In the genomic region with DNA sequence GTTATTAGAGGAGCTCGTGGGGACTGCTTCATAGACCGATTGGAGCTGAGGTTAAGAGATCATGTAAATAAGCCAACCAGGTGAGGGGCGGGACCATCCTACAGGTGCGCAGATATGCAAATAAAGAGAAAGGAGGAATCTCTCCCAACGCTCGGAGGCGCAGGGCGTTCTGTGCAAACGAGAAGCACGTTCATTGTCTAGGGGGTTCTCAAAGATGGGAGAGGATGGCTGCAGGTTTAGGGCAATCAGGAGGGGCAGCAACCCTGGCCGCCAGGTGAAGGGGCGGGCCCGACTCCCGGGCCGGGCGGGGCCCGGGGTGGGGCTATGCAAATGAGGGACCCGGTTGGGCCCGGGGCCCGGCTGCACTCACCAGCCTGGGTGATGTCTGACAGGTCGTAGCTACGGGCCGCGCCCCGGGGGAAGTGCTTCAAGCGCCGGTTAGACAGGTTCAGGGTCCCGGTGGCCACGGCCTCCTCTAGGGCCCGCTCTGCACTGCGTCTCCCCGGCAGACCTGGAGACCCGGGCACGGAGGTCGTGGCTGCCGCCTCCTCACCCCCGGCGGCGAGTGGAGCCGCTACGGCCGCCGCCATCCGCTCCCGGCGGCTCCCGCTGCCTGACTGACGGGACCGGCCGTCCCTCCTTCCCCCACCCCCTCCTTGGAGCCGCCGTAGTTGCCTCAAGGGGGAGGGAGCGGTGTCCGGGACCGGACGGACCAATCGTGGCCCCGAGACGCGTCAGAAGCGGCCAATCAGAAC, we compare ENCODE assay signal across 8 cellular contexts. TPM values are rescaled to one million over a fixed set of nuclear protein-coding genes. Genes with fewer than 3 reads are reported as not detected.
DNase-seq lines count a peak whose midpoint lies in the region; ATAC-seq and TF ChIP-seq lines count a peak whose summit lies in the region.

A gene with protein sequence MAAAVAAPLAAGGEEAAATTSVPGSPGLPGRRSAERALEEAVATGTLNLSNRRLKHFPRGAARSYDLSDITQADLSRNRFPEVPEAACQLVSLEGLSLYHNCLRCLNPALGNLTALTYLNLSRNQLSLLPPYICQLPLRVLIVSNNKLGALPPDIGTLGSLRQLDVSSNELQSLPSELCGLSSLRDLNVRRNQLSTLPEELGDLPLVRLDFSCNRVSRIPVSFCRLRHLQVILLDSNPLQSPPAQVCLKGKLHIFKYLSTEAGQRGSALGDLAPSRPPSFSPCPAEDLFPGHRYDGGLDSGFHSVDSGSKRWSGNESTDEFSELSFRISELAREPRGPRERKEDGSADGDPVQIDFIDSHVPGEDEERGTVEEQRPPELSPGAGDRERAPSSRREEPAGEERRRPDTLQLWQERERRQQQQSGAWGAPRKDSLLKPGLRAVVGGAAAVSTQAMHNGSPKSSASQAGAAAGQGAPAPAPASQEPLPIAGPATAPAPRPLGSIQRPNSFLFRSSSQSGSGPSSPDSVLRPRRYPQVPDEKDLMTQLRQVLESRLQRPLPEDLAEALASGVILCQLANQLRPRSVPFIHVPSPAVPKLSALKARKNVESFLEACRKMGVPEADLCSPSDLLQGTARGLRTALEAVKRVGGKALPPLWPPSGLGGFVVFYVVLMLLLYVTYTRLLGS (minus strand): TSS at position 619 of the 755 bp plus-strand sequence. CDS start 29 bp downstream, at position 590.

- TF ChIP-seq CTCF in AG04450 (IDR thresholded peaks at IDR 0.05; ENCODE audit: low read depth, low read length) (no peak), RWPE1 (conservative IDR thresholded peaks at IDR 0.05; ENCODE audit: low read depth) (no peak), heart right ventricle (IDR thresholded peaks at IDR 0.05) (no peak), retinal pigment epithelial cell (conservative IDR thresholded peaks at IDR 0.05; ENCODE audit: low read depth, low read length) (no peak)

- H3K36me3 Mint-ChIP-seq in activated naive CD4-positive, alpha-beta T cell treated with anti-CD3 and anti-CD28 coated beads, Interleukin-2, amount 50 U/mL, for 72 hours: peaks cover 7 to 8% of the 10 kb centered on the region in 2 donors

- CTCF ChIA-PET in AG04450 (lab: Charles Lee) (interaction anchor here (0.7 to 3.8 kb wide), 15 partner anchors 16 to 266 kb away, joined by 3 to 25 read pairs (median 4); a partner anchor contains a TSS), RWPE1 (lab: Yijun Ruan, JAX) (interaction anchor here (0.6 to 1.7 kb wide), 4 partner anchors 13 to 26 kb away, joined by 3 to 9 read pairs (median 4); no protein-coding TSS in a partner anchor)

- POLR2A ChIA-PET in AG04450 (lab: Yijun Ruan, JAX) (interaction anchor here (0.5 to 5.2 kb wide), 40 partner anchors 9 to 304 kb away, joined by 3 to 68 read pairs (median 5); a partner anchor contains a TSS), RWPE1 (lab: Yijun Ruan, JAX; ENCODE audit: low non-redundant PET) (interaction anchor here (0.6 to 1.6 kb wide), 7 partner anchors 15 to 120 kb away, joined by 3 to 7 read pairs (median 4); a partner anchor contains a TSS)

- no peak for DNase-seq in AG04450 (ENCODE audit: low read depth, low spot score)
- peak; percentile 82 for DNase-seq in RWPE1 (ENCODE audit: low spot score)
- DNase-seq in activated naive CD4-positive, alpha-beta T cell treated with anti-CD3 and anti-CD28 coated beads, Interleukin-2, amount 50 U/mL, for 72 hours (ENCODE audit: low spot score in 2 of 2): peak in 1 of 2 donors; percentile 72
- DNase-seq in heart right ventricle: peak in 1 of 2 donors; percentile 65
- no peak for DNase-seq in retinal pigment epithelial cell (ENCODE audit: low read depth)
- DNase-seq in amniotic stem cell (lab: John Stamatoyannopoulos, UW): no peak

- H3K9me3 ChIP-seq in AG04450 (ENCODE audit: control insufficient read depth, insufficient read depth, low read length): no peaks in the 10 kb centered on the region; the same call in 1 of the 2 replicates
- H3K9me3 ChIP-seq in heart right ventricle: no peaks in the 10 kb centered on the region

- H3K4me1 ChIP-seq in heart right ventricle: peaks cover 8 to 64% (median 48%) of the 10 kb centered on the region in 9 donors

- peak within 1 kb of the TSS; percentile 89 to 96 for H3K27ac Mint-ChIP-seq in activated naive CD4-positive, alpha-beta T cell treated with anti-CD3 and anti-CD28 coated beads, Interleukin-2, amount 50 U/mL, for 72 hours

- no peaks in the 10 kb centered on the region for H3K9me3 Mint-ChIP-seq in activated naive CD4-positive, alpha-beta T cell treated with anti-CD3 and anti-CD28 coated beads, Interleukin-2, amount 50 U/mL, for 72 hours

- peak within 1 kb of the TSS; percentile 99 for H3K4me3 ChIP-seq in AG04450 (ENCODE audit: low read depth, low read length)
- H3K4me3 ChIP-seq in heart right ventricle: peak within 1 kb of the TSS; percentile 80 to 100 (median 96)
- peak within 1 kb of the TSS; percentile 91 for H3K4me3 ChIP-seq in retinal pigment epithelial cell (ENCODE audit: low read length)

- H3K36me3 ChIP-seq in heart right ventricle: peaks cover 0 to 25% (median 19%) of the 10 kb centered on the region in 9 donors

- 0 to 1% methylated on average over 59 to 61 of the region's 61 CpGs for WGBS in heart right ventricle, 2 donors

- peak within 1 kb of the TSS; percentile 87 for H3K27ac ChIP-seq in AG04450 (ENCODE audit: low read depth, low read length)
- H3K27ac ChIP-seq in RWPE1: peak within 1 kb of the TSS; percentile 92
- peak within 1 kb of the TSS; percentile 90 to 98 (median 94) for H3K27ac ChIP-seq in heart right ventricle

- intact Hi-C loops in heart right ventricle (cut with DNase I): loop anchor here in 3 of 10 donors (1.0 to 2.0 kb wide), 5 partner anchors 17 to 88 kb away; a partner anchor contains a TSS

- ATAC-seq in GM18873 (IDR thresholded peaks at IDR 0.05; ENCODE audit: low FRiP score, unreplicated experiment): peak; percentile 19
- ATAC-seq in HG03432 (IDR thresholded peaks at IDR 0.05; ENCODE audit: unreplicated experiment): peak; percentile 28
- peak; percentile 30 to 39 for ATAC-seq in activated naive CD4-positive, alpha-beta T cell treated with anti-CD3 and anti-CD28 coated beads, Interleukin-2, amount 50 U/mL, for 72 hours
- ATAC-seq in heart right ventricle: peak in 4 of 8 donors; percentile 5 to 60 (median 18)

- H3K27me3 ChIP-seq in AG04450 (ENCODE audit: control insufficient read depth, insufficient read depth, low read length): no peaks in the 10 kb centered on the region
- peaks cover 0 to 14% (median 0%) of the 10 kb centered on the region in 7 donors for H3K27me3 ChIP-seq in heart right ventricle

RNA-seq across cellular contexts. Expression of the gene that starts here (rescaled TPM):
- polyA plus RNA-seq in AG04450 (2011; rRNA removed) (11.3 and 12.9 TPM in 2 replicates), heart right ventricle (10 to 100 TPM; 36.1 to 57.6 TPM)
- polyA minus RNA-seq in AG04450 (2011; rRNA and poly(A)+ RNA removed): 16.2 and 22.0 TPM in 2 replicates
- total RNA-seq in activated naive CD4-positive, alpha-beta T cell treated with anti-CD3 and anti-CD28 coated beads, Interleukin-2, amount 50 U/mL, for 72 hours: 100 to 1,000 TPM in 1 of 2 donors, 10 to 100 TPM in 1; 76.2 to 178 TPM
- total RNA-seq in heart right ventricle: 10 to 100 TPM; 18.4 to 37.9 (median 23.6) TPM
